ENCODE assay signal across 1 cellular context in genomic region chr6:26269406-26270120, GRCh38.
TF ChIP-seq lines count a peak whose summit lies in the region.

No MANE protein-coding gene starts in this region.

TF ChIP-seq in IMR-90, 13 proteins besides CTCF, POLR2A, EP300 and RAD21:
- TF ChIP-seq USF2 (IDR thresholded peaks at IDR 0.05; ENCODE audit: low read depth, low read length) (no peak), FOS (IDR thresholded peaks at IDR 0.05; ENCODE audit: low read depth, low read length) (no peak), MAFK (IDR thresholded peaks at IDR 0.05; ENCODE audit: low read depth, low read length) (no peak), BHLHE40 (IDR thresholded peaks at IDR 0.05; ENCODE audit: low read depth, low read length) (no peak), RFX5 (IDR thresholded peaks at IDR 0.05; ENCODE audit: low read depth, low read length) (no peak), CEBPB (IDR thresholded peaks at IDR 0.05; ENCODE audit: low read depth, low read length) (no peak), SMC3 (IDR thresholded peaks at IDR 0.05; ENCODE audit: low read depth, low read length) (no peak), RCOR1 (IDR thresholded peaks at IDR 0.05; ENCODE audit: insufficient replicate concordance, low read length) (no peak)
